Comparison of ENCODE assay signal across 20 cellular contexts in genomic region chr4:120431180-120431579, GRCh38.
"Had no signal": no experiment of that assay in that cellular context is flagged by ENCODE, and none has a peak within 500 bp of the region (broad histone marks: within the 10 kb centered on the region; RNA-seq: fewer than 3 reads in every experiment).

No MANE protein-coding gene starts in this region.

- DNase-seq: activated B cell treated with CpG ODN at 0.5 μM for 24 hours; activated CD4-positive, alpha-beta T cell treated with anti-CD3 and anti-CD28 coated beads for 36 hours; activated CD4-positive, alpha-beta T cell treated with anti-CD3 and anti-CD28 coated beads, Interleukin-2, amount 50 U/mL, for 48 hours; activated CD8-positive, alpha-beta memory T cell treated with anti-CD3 and anti-CD28 coated beads, Interleukin-2, amount 50 U/mL, for 48 hours; activated naive CD4-positive, alpha-beta T cell treated with Interleukin-2 at 50 U/mL for 16 hours; activated naive CD8-positive, alpha-beta T cell treated with anti-CD3 and anti-CD28 coated beads for 36 hours; activated T-cell treated with anti-CD3 and anti-CD28 coated beads, Interleukin-2, amount 50 U/mL, for 48 hours; central memory CD4-positive, alpha-beta T cell; dorsolateral prefrontal cortex; gastrocnemius medialis; head of caudate nucleus; hypothalamus; left ventricle myocardium inferior; midbrain; natural killer cell; stimulated activated CD4-positive, alpha-beta T cell treated with anti-CD3 and anti-CD28 coated beads, Interleukin-4, amount 100 ng/mL, for 1 hour; stimulated activated naive CD4-positive, alpha-beta T cell; testis had no signal

- FAIRE-seq: astrocyte, colon had no signal

- ATAC-seq: activated CD4-positive, alpha-beta T cell treated with anti-CD3 and anti-CD28 coated beads for 36 hours; gastrocnemius medialis; natural killer cell had no signal
